ENCODE assay signal across 34 cellular contexts in genomic region chr12:885701-886100, GRCh38.
"Had no signal": no experiment of that assay in that cellular context is flagged by ENCODE, and none has a peak within 500 bp of the region (broad histone marks: within the 10 kb centered on the region; RNA-seq: fewer than 3 reads in every experiment).

No MANE protein-coding gene starts in this region.

- H3K9me3 Mint-ChIP-seq: activated CD4-positive, alpha-beta memory T cell treated with anti-CD3 and anti-CD28 coated beads for 36 hours; activated CD4-positive, alpha-beta T cell treated with anti-CD3 and anti-CD28 coated beads, Interleukin-2, amount 10 ng/mL, durations not matched to agents 24 days and 14 days; activated naive CD8-positive, alpha-beta T cell treated with anti-CD3 and anti-CD28 coated beads, Interleukin-2, amount 10 ng/mL, durations not matched to agents 7 days and 5 days; activated T-cell treated with anti-CD3 and anti-CD28 coated beads, Interleukin-2, amount 50 U/mL, for 72 hours; brain; immature natural killer cell; natural killer cell treated with Interleukin-12 subunit alpha and Interleukin-12 subunit beta and Interleukin-15 and Interleukin-18, amount 100 ng/mL, for 72 hours; stimulated activated naive B cell treated with anti-CD40 and anti-IgM and Interleukin-4, amounts not matched to agents 10 μg/mL and 1 μg/mL and 100 μg/mL, for 72 hours had no signal

- H3K9me3 ChIP-seq: ascending aorta, colonic mucosa, gastrocnemius medialis, right atrium auricular region, stomach, thyroid gland, upper lobe of left lung, vagina had no signal

- H3K4me3 Mint-ChIP-seq: activated CD4-positive, alpha-beta memory T cell treated with anti-CD3 and anti-CD28 coated beads for 36 hours; activated CD4-positive, alpha-beta T cell treated with anti-CD3 and anti-CD28 coated beads, Interleukin-2, amount 10 ng/mL, durations not matched to agents 24 days and 14 days; activated naive CD8-positive, alpha-beta T cell treated with anti-CD3 and anti-CD28 coated beads, Interleukin-2, amount 10 ng/mL, durations not matched to agents 7 days and 5 days; activated T-cell treated with anti-CD3 and anti-CD28 coated beads, Interleukin-2, amount 50 U/mL, for 72 hours; brain; immature natural killer cell; natural killer cell treated with Interleukin-12 subunit alpha and Interleukin-12 subunit beta and Interleukin-15 and Interleukin-18, amount 100 ng/mL, for 72 hours; stimulated activated naive B cell treated with anti-CD40 and anti-IgM and Interleukin-4, amounts not matched to agents 10 μg/mL and 1 μg/mL and 100 μg/mL, for 72 hours had no signal

- ATAC-seq: gastrocnemius medialis; left colon; natural killer cell treated with Interleukin-12 subunit alpha and Interleukin-12 subunit beta and Interleukin-15 and Interleukin-18, amount 100 ng/mL, for 72 hours; stimulated activated naive B cell treated with anti-CD40 and anti-IgM and Interleukin-4, amounts not matched to agents 10 μg/mL and 1 μg/mL and 100 μg/mL, for 72 hours had no signal

- H3K27ac Mint-ChIP-seq: activated CD4-positive, alpha-beta memory T cell treated with anti-CD3 and anti-CD28 coated beads for 36 hours; activated CD4-positive, alpha-beta T cell treated with anti-CD3 and anti-CD28 coated beads, Interleukin-2, amount 10 ng/mL, durations not matched to agents 24 days and 14 days; activated naive CD8-positive, alpha-beta T cell treated with anti-CD3 and anti-CD28 coated beads, Interleukin-2, amount 10 ng/mL, durations not matched to agents 7 days and 5 days; stimulated activated naive B cell treated with anti-CD40 and anti-IgM and Interleukin-4, amounts not matched to agents 10 μg/mL and 1 μg/mL and 100 μg/mL, for 72 hours had no signal

- H3K4me1 ChIP-seq: ascending aorta, colonic mucosa, gastrocnemius medialis, right atrium auricular region, stomach, thyroid gland, upper lobe of left lung, vagina had no signal

- H3K27me3 Mint-ChIP-seq: activated CD4-positive, alpha-beta memory T cell treated with anti-CD3 and anti-CD28 coated beads for 36 hours; activated CD4-positive, alpha-beta T cell treated with anti-CD3 and anti-CD28 coated beads, Interleukin-2, amount 10 ng/mL, durations not matched to agents 24 days and 14 days; activated naive CD8-positive, alpha-beta T cell treated with anti-CD3 and anti-CD28 coated beads, Interleukin-2, amount 10 ng/mL, durations not matched to agents 7 days and 5 days; brain; natural killer cell treated with Interleukin-12 subunit alpha and Interleukin-12 subunit beta and Interleukin-15 and Interleukin-18, amount 100 ng/mL, for 72 hours; stimulated activated naive B cell treated with anti-CD40 and anti-IgM and Interleukin-4, amounts not matched to agents 10 μg/mL and 1 μg/mL and 100 μg/mL, for 72 hours had no signal

- DNase-seq: activated CD4-positive, alpha-beta memory T cell treated with anti-CD3 and anti-CD28 coated beads for 36 hours; activated CD4-positive, CD25-positive, alpha-beta regulatory T cell treated with anti-CD3 and anti-CD28 coated beads, Interleukin-2, amount 50 U/mL, for 72 hours; activated effector memory CD4-positive, alpha-beta T cell treated with Interleukin-2 at 50 U/mL for 16 hours; activated naive CD8-positive, alpha-beta T cell treated with anti-CD3 and anti-CD28 coated beads, Interleukin-2, amount 10 ng/mL, durations not matched to agents 7 days and 5 days; activated T-cell treated with anti-CD3 and anti-CD28 coated beads, Interleukin-2, amount 50 U/mL, for 72 hours; cerebellar nuclear complex; colonic mucosa; effector CD8-positive, alpha-beta T cell; erythroblast; gastrocnemius medialis; head of caudate nucleus; hippocampal formation; immature natural killer cell; kidney; left colon; mammary epithelial cell; midbrain; stimulated activated CD4-positive, alpha-beta T cell treated with anti-CD3 and anti-CD28 coated beads, Interleukin-1b, Interleukin-23, amount 100 ng/mL, for 48 hours; stimulated activated CD4-positive, alpha-beta T cell treated with anti-CD3 and anti-CD28 coated beads, Interleukin-4, amount 100 ng/mL, for 4 hours; stimulated activated CD8-positive, alpha-beta memory T cell treated with anti-CD3 and anti-CD28 coated beads, Interleukin-4, amount 100 ng/mL, for 48 hours; stimulated activated naive B cell treated with anti-CD40 and anti-IgM and Interleukin-4, amounts not matched to agents 10 μg/mL and 1 μg/mL and 100 μg/mL, for 72 hours; stomach; T-helper 1 cell; thyroid gland; upper lobe of left lung; WERI-Rb-1 had no signal

- H3K4me1 Mint-ChIP-seq: brain; immature natural killer cell; stimulated activated naive B cell treated with anti-CD40 and anti-IgM and Interleukin-4, amounts not matched to agents 10 μg/mL and 1 μg/mL and 100 μg/mL, for 72 hours had no signal

- H3K4me3 ChIP-seq: ascending aorta, cardiac muscle cell, colonic mucosa, gastrocnemius medialis, right atrium auricular region, smooth muscle cell, stomach, thyroid gland, upper lobe of left lung, vagina had no signal
